26 cellular contexts compared by ENCODE assay signal in the genomic region with DNA sequence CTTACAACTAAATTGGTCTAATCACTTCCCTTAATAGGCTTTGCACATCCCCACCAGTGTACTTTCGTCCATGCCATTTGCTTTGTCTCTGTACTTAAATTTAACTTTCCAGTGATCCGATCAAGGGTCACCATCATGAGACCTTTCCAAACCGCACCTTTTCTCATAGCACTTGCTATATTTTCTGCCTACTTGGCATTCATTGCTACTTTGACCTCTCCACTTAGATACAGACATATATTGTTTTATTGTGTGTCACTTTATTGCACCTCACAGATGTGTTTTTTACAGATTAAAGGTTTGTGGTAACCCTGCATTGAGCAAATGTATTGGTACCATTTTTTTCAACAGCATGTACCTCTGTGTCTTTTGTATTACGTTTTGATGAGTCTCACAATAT. TPM values are rescaled to one million over a fixed set of nuclear protein-coding genes. Genes with fewer than 3 reads are reported as not detected.
"Had no signal": no experiment of that assay in that cellular context is flagged by ENCODE, and none has a peak within 500 bp of the region (broad histone marks: within the 10 kb centered on the region; RNA-seq: fewer than 3 reads in every experiment).

No MANE protein-coding gene starts in this region.

- H3K27me3 Mint-ChIP-seq: activated B cell treated with CpG ODN at 0.5 μM for 24 hours; activated CD4-positive, alpha-beta memory T cell treated with anti-CD3 and anti-CD28 coated beads, Interleukin-2, amount 10 ng/mL, durations not matched to agents 7 days and 5 days; activated T-helper 17 cell treated with anti-CD3 and anti-CD28 coated beads, Interleukin-2, amount 50 U/mL, for 72 hours; T-helper 17 cell had no signal

- H3K27ac Mint-ChIP-seq: activated naive CD4-positive, alpha-beta T cell treated with anti-CD3 and anti-CD28 coated beads for 36 hours; activated T-helper 17 cell treated with anti-CD3 and anti-CD28 coated beads, Interleukin-2, amount 50 U/mL, for 72 hours; T-helper 17 cell had no signal

- DNase-seq: activated B cell treated with CpG ODN at 0.5 μM for 24 hours; activated CD4-positive, alpha-beta memory T cell treated with anti-CD3 and anti-CD28 coated beads, Interleukin-2, amount 10 ng/mL, durations not matched to agents 7 days and 5 days; activated CD4-positive, alpha-beta T cell treated with anti-CD3 and anti-CD28 coated beads for 1 hour; activated CD4-positive, alpha-beta T cell treated with anti-CD3 and anti-CD28 coated beads, Interleukin-2, amount 50 U/mL, for 1 hour; activated CD8-positive, alpha-beta memory T cell treated with anti-CD3 and anti-CD28 coated beads, Interleukin-2, amount 50 U/mL, for 4 hours; activated gamma-delta T cell; activated naive CD4-positive, alpha-beta T cell treated with anti-CD3 and anti-CD28 coated beads for 36 hours; activated T-cell treated with anti-CD3 and anti-CD28 coated beads, Interleukin-2, amount 50 U/mL, for 1 hour; brain microvascular endothelial cell; NCI-H1092; NCI-H1417 treated with DMSO at 0.1 percent for 48 hours; NCI-H1694; NCI-H2029; NCI-H2107; NCI-H2171 treated with DMSO at 0.1 percent for 48 hours; NCI-H226; NCI-H526 treated with DMSO at 0.1 percent for 48 hours; PC-3; SHP77 treated with DMSO at 0.1 percent for 48 hours; T-helper 17 cell; T-helper 9 cell had no signal

- H3K4me3 ChIP-seq: cardiac muscle cell had no signal

- H3K27ac ChIP-seq: brain microvascular endothelial cell, cardiac muscle cell, KMS-11 had no signal

- H3K9ac ChIP-seq: KMS-11 had no signal

- ATAC-seq: activated T-helper 17 cell treated with anti-CD3 and anti-CD28 coated beads, Interleukin-2, amount 50 U/mL, for 72 hours; PC-3; T-helper 17 cell had no signal

- H3K4me3 Mint-ChIP-seq: activated B cell treated with CpG ODN at 0.5 μM for 24 hours; activated CD4-positive, alpha-beta memory T cell treated with anti-CD3 and anti-CD28 coated beads, Interleukin-2, amount 10 ng/mL, durations not matched to agents 7 days and 5 days; activated naive CD4-positive, alpha-beta T cell treated with anti-CD3 and anti-CD28 coated beads for 36 hours; activated T-helper 17 cell treated with anti-CD3 and anti-CD28 coated beads, Interleukin-2, amount 50 U/mL, for 72 hours; T-helper 17 cell had no signal

- FAIRE-seq: RCC 7860 had no signal

- H3K27me3 ChIP-seq: brain microvascular endothelial cell, cardiac muscle cell had no signal

- H3K9me3 Mint-ChIP-seq: activated B cell treated with CpG ODN at 0.5 μM for 24 hours; activated T-helper 17 cell treated with anti-CD3 and anti-CD28 coated beads, Interleukin-2, amount 50 U/mL, for 72 hours had no signal

RNA-seq across cellular contexts. Expression of gene SUMO4, which starts 14.8 kb away (rescaled TPM):
- total RNA-seq: SK-MEL-5 had no signal
